ENCODE assay signal across 35 cellular contexts in the genomic region with DNA sequence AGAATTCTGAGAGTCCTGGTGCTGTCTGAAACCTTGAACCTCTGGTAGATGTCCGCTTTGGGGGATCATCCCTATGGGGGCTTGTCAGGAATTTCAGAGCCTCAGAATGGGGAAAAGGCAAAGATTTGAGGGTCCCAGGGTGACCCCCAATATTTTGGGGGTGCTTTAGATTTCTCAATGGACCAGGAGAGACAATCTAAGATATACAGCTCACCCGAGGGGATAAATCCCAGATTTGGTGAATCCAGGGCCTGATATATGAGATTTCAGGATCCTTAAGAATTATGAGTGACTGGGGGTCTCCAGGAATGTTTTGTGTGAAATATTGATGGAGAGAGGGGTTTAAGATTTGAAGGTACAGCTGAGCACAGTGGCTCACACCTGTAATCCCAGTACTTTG. TPM values are rescaled to one million over a fixed set of nuclear protein-coding genes. Genes with fewer than 3 reads are reported as not detected.
"Had no signal": no experiment of that assay in that cellular context is flagged by ENCODE, and none has a peak within 500 bp of the region (broad histone marks: within the 10 kb centered on the region; RNA-seq: fewer than 3 reads in every experiment).

No MANE protein-coding gene starts in this region.

- H3K36me3 ChIP-seq: adrenal gland, breast epithelium, cardiac muscle cell, esophagus muscularis mucosa, gastrocnemius medialis, heart left ventricle had no signal

- ATAC-seq: activated CD4-positive, alpha-beta T cell treated with anti-CD3 and anti-CD28 coated beads for 36 hours; activated CD8-positive, alpha-beta memory T cell treated with anti-CD3 and anti-CD28 coated beads, Interleukin-2, amount 10 ng/mL, durations not matched to agents 7 days and 5 days; activated CD8-positive, alpha-beta T cell treated with anti-CD3 and anti-CD28 coated beads, Interleukin-2, amount 10 ng/mL, durations not matched to agents 7 days and 5 days; activated naive CD8-positive, alpha-beta T cell treated with anti-CD3 and anti-CD28 coated beads, Interleukin-2, amount 50 U/mL, for 24 hours; gastrocnemius medialis; heart left ventricle; T-helper 17 cell had no signal

- DNase-seq: activated CD4-positive, alpha-beta memory T cell treated with anti-CD3 and anti-CD28 coated beads for 36 hours; activated CD4-positive, alpha-beta T cell treated with anti-CD3 and anti-CD28 coated beads for 36 hours; activated CD4-positive, alpha-beta T cell treated with anti-CD3 and anti-CD28 coated beads, Interleukin-2, amount 10 ng/mL, durations not matched to agents 24 days and 14 days; activated CD4-positive, CD25-positive, alpha-beta regulatory T cell; activated CD4-positive, CD25-positive, alpha-beta regulatory T cell treated with anti-CD3 and anti-CD28 coated beads, Interleukin-2, amount 50 U/mL, for 72 hours; activated CD8-positive, alpha-beta memory T cell treated with anti-CD3 and anti-CD28 coated beads, Interleukin-2, amount 10 ng/mL, durations not matched to agents 7 days and 5 days; activated CD8-positive, alpha-beta memory T cell treated with anti-CD3 and anti-CD28 coated beads, Interleukin-2, amount 50 U/mL, for 4 hours; activated CD8-positive, alpha-beta T cell treated with anti-CD3 and anti-CD28 coated beads, Interleukin-2, amount 10 ng/mL, durations not matched to agents 7 days and 5 days; activated effector memory CD4-positive, alpha-beta T cell treated with anti-CD3 and anti-CD28 coated beads, Interleukin-2, amount 50 U/mL, for 16 hours; activated naive CD8-positive, alpha-beta T cell treated with anti-CD3 and anti-CD28 coated beads for 36 hours; activated naive CD8-positive, alpha-beta T cell treated with anti-CD3 and anti-CD28 coated beads, Interleukin-2, amount 50 U/mL, for 24 hours; activated T-cell treated with anti-CD3 and anti-CD28 coated beads, Interleukin-2, amount 50 U/mL, for 1 hour; adrenal gland; amygdala; central memory CD4-positive, alpha-beta T cell; cerebellar nuclear complex; effector memory CD4-positive, alpha-beta T cell; endodermal cell; erythroblast; foreskin keratinocyte; gastrocnemius medialis; heart left ventricle; T-helper 1 cell; T-helper 17 cell; T1000 had no signal

- H3K9me3 ChIP-seq: adrenal gland, breast epithelium, esophagus muscularis mucosa, gastrocnemius medialis, heart left ventricle had no signal

- H3K27ac ChIP-seq: adrenal gland, breast epithelium, cardiac muscle cell, coronary artery, dorsolateral prefrontal cortex, esophagus muscularis mucosa, foreskin keratinocyte, gastrocnemius medialis, heart left ventricle had no signal

- H3K27me3 ChIP-seq: adrenal gland, breast epithelium, cardiac muscle cell, dorsolateral prefrontal cortex, esophagus muscularis mucosa, foreskin keratinocyte, heart left ventricle had no signal

- H3K4me1 ChIP-seq: breast epithelium, foreskin keratinocyte had no signal

- H3K4me3 ChIP-seq: adrenal gland, breast epithelium, cardiac muscle cell, coronary artery, dorsolateral prefrontal cortex, esophagus muscularis mucosa, gastrocnemius medialis, heart left ventricle had no signal

RNA-seq across cellular contexts. Expression of gene LGALS7, which starts 32.4 kb away (rescaled TPM):
- total RNA-seq: activated CD4-positive, alpha-beta memory T cell treated with anti-CD3 and anti-CD28 coated beads for 36 hours; activated CD4-positive, alpha-beta T cell treated with anti-CD3 and anti-CD28 coated beads for 36 hours; activated CD4-positive, alpha-beta T cell treated with anti-CD3 and anti-CD28 coated beads, Interleukin-2, amount 10 ng/mL, durations not matched to agents 24 days and 14 days; activated CD8-positive, alpha-beta memory T cell treated with anti-CD3 and anti-CD28 coated beads for 36 hours; activated CD8-positive, alpha-beta memory T cell treated with anti-CD3 and anti-CD28 coated beads, Interleukin-2, amount 10 ng/mL, durations not matched to agents 7 days and 5 days; activated CD8-positive, alpha-beta T cell treated with anti-CD3 and anti-CD28 coated beads, Interleukin-2, amount 10 ng/mL, durations not matched to agents 7 days and 5 days; activated naive CD4-positive, alpha-beta T cell treated with anti-CD3 and anti-CD28 coated beads for 36 hours; activated naive CD8-positive, alpha-beta T cell treated with anti-CD3 and anti-CD28 coated beads for 36 hours; activated T-helper 1 cell treated with anti-CD3 and anti-CD28 coated beads, Interleukin-12 subunit alpha, Interleukin-12 subunit beta, Interleukin-2, Interleukin-4 antibody, amounts not matched to agents 30 ng/mL and 10 ng/mL and 1 ng/mL, durations not matched to agents 14 hours and 24 hours and 36 hours; activated T-helper 2 cell treated with anti-CD3 and anti-CD28 coated beads, Interferon-gamma antibody, Interleukin-2, Interleukin-4, amounts not matched to agents 10 μg/mL and 5 μg/mL and 100 μg/mL, durations not matched to agents 14 hours and 24 hours and 36 hours; adrenal gland; aorta; cardiac muscle cell; esophagus muscularis mucosa; gastrocnemius medialis; heart left ventricle; T-helper 17 cell had no signal
- polyA plus RNA-seq: adrenal gland, aorta, cardiac muscle cell had no signal

RNA-seq across cellular contexts. Expression of gene LGALS7B, which starts 48.1 kb away (rescaled TPM):
- total RNA-seq: activated CD4-positive, alpha-beta memory T cell treated with anti-CD3 and anti-CD28 coated beads for 36 hours; activated CD4-positive, alpha-beta T cell treated with anti-CD3 and anti-CD28 coated beads for 36 hours; activated CD4-positive, alpha-beta T cell treated with anti-CD3 and anti-CD28 coated beads, Interleukin-2, amount 10 ng/mL, durations not matched to agents 24 days and 14 days; activated CD8-positive, alpha-beta memory T cell treated with anti-CD3 and anti-CD28 coated beads for 36 hours; activated CD8-positive, alpha-beta memory T cell treated with anti-CD3 and anti-CD28 coated beads, Interleukin-2, amount 10 ng/mL, durations not matched to agents 7 days and 5 days; activated CD8-positive, alpha-beta T cell treated with anti-CD3 and anti-CD28 coated beads, Interleukin-2, amount 10 ng/mL, durations not matched to agents 7 days and 5 days; activated naive CD4-positive, alpha-beta T cell treated with anti-CD3 and anti-CD28 coated beads for 36 hours; activated naive CD8-positive, alpha-beta T cell treated with anti-CD3 and anti-CD28 coated beads for 36 hours; activated T-helper 1 cell treated with anti-CD3 and anti-CD28 coated beads, Interleukin-12 subunit alpha, Interleukin-12 subunit beta, Interleukin-2, Interleukin-4 antibody, amounts not matched to agents 30 ng/mL and 10 ng/mL and 1 ng/mL, durations not matched to agents 14 hours and 24 hours and 36 hours; activated T-helper 2 cell treated with anti-CD3 and anti-CD28 coated beads, Interferon-gamma antibody, Interleukin-2, Interleukin-4, amounts not matched to agents 10 μg/mL and 5 μg/mL and 100 μg/mL, durations not matched to agents 14 hours and 24 hours and 36 hours; adrenal gland; aorta; cardiac muscle cell; dorsolateral prefrontal cortex; endodermal cell; esophagus muscularis mucosa; gastrocnemius medialis; heart left ventricle; T-helper 17 cell had no signal
- polyA plus RNA-seq: aorta, cardiac muscle cell, heart left ventricle had no signal
